Comparison of ENCODE assay signal across 11 cellular contexts in genomic region chr14:98984719-98985041, GRCh38.
DNase-seq lines count a peak whose midpoint lies in the region; ATAC-seq and TF ChIP-seq lines count a peak whose summit lies in the region.
"Had no signal": no experiment of that assay in that cellular context is flagged by ENCODE, and none has a peak within 500 bp of the region (broad histone marks: within the 10 kb centered on the region; RNA-seq: fewer than 3 reads in every experiment).

No MANE protein-coding gene starts in this region.

- ATAC-seq in naive thymus-derived CD4-positive, alpha-beta T cell: peak; percentile 96
- ATAC-seq in HG02759 (IDR thresholded peaks at IDR 0.05; ENCODE audit: unreplicated experiment) (no peak), GM18498 (IDR thresholded peaks at IDR 0.05; ENCODE audit: unreplicated experiment) (no peak)

- H3K27me3 ChIP-seq in naive thymus-derived CD4-positive, alpha-beta T cell (ENCODE audit: control insufficient read depth in 2 of 2, insufficient read depth in 2 of 2, low read length in 2 of 2): no peaks in the 10 kb centered on the region

- peaks cover 0 to 3% (median 0%) of the 10 kb centered on the region in 3 experiments for H3K9me3 ChIP-seq in naive thymus-derived CD4-positive, alpha-beta T cell (ENCODE audit: control insufficient read depth in 2 of 3, low read length in 3 of 3)

- POLR2A ChIA-PET in naive thymus-derived CD4-positive, alpha-beta T cell (lab: Charles Lee): interaction anchor here (0.6 to 3.9 kb wide), 8 partner anchors 9 to 679 kb away, joined by 3 to 21 read pairs (median 3); no protein-coding TSS in a partner anchor

- peaks cover 29 to 32% of the 10 kb centered on the region in 2 donors for H3K4me1 ChIP-seq in naive thymus-derived CD4-positive, alpha-beta T cell (ENCODE audit: control insufficient read depth in 2 of 2, insufficient read depth in 2 of 2, low read length in 2 of 2)

- peak; percentile 71 for DNase-seq in T-helper 22 cell (ENCODE audit: low read depth)
- DNase-seq in activated T-helper 1 cell treated with Interleukin-2 at 50 U/mL for 16 hours (ENCODE audit: low read depth): peak; percentile 63
- DNase-seq in naive thymus-derived CD4-positive, alpha-beta T cell: peak; percentile 27 to 76 (median 67)
- peak; percentile 12 to 36 for DNase-seq in stimulated activated CD8-positive, alpha-beta memory T cell treated with anti-CD3 and anti-CD28 coated beads, Interleukin-7, amount 100 ng/mL, for 1 hour (ENCODE audit: low read depth in 2 of 2)
- DNase-seq in nephron progenitor cell: no peak
- no peak for DNase-seq in DMS 273 (lab: John Stamatoyannopoulos, UW; ENCODE audit: unreplicated experiment)
- DNase-seq: naive B cell, NCI-H1436, Right ventricle myocardium superior had no signal

- H3K4me3 Mint-ChIP-seq in naive thymus-derived CD4-positive, alpha-beta T cell: peak overlapping the region; percentile 51 to 86 (median 78)
- H3K4me3 Mint-ChIP-seq in nephron progenitor cell: no peak overlapping the region
- H3K4me3 Mint-ChIP-seq: naive B cell had no signal

- H3K27ac ChIP-seq in naive thymus-derived CD4-positive, alpha-beta T cell (ENCODE audit: low read depth, low read length): peak overlapping the region; percentile 56

- no peaks in the 10 kb centered on the region for H3K27me3 Mint-ChIP-seq in naive thymus-derived CD4-positive, alpha-beta T cell
- H3K27me3 Mint-ChIP-seq in nephron progenitor cell (ENCODE audit: low read depth, poor library complexity): peaks cover 13% of the 10 kb centered on the region
- H3K27me3 Mint-ChIP-seq: naive B cell had no signal

- CTCF ChIA-PET in naive thymus-derived CD4-positive, alpha-beta T cell (lab: Charles Lee): interaction anchor here (0.6 to 1.6 kb wide), 6 partner anchors 12 to 218 kb away, joined by 3 to 6 read pairs (median 4); no protein-coding TSS in a partner anchor

- H3K27ac Mint-ChIP-seq in naive thymus-derived CD4-positive, alpha-beta T cell: peak overlapping the region; percentile 74 to 97 (median 94)
- no peak overlapping the region for H3K27ac Mint-ChIP-seq in nephron progenitor cell

- peaks cover 0 to 14% (median 3%) of the 10 kb centered on the region in 5 donors for H3K36me3 Mint-ChIP-seq in naive thymus-derived CD4-positive, alpha-beta T cell
- H3K36me3 Mint-ChIP-seq in nephron progenitor cell (ENCODE audit: low read depth): peaks cover 4% of the 10 kb centered on the region
- H3K36me3 Mint-ChIP-seq: naive B cell had no signal

- TF ChIP-seq CTCF in nephron progenitor cell (IDR thresholded peaks at IDR 0.05): no peak

- peak overlapping the region; percentile 17 for H3K4me3 ChIP-seq in naive thymus-derived CD4-positive, alpha-beta T cell (ENCODE audit: low read length)

- H3K36me3 ChIP-seq in naive thymus-derived CD4-positive, alpha-beta T cell (ENCODE audit: control insufficient read depth in 2 of 3, insufficient read depth in 3 of 3, low read length in 3 of 3): no peaks in the 10 kb centered on the region

- peaks cover 27 to 65% (median 48%) of the 10 kb centered on the region in 7 donors for H3K4me1 Mint-ChIP-seq in naive thymus-derived CD4-positive, alpha-beta T cell
- H3K4me1 Mint-ChIP-seq in nephron progenitor cell: no peaks in the 10 kb centered on the region
- H3K4me1 Mint-ChIP-seq: naive B cell had no signal

- peaks cover 0 to 29% (median 8%) of the 10 kb centered on the region in 11 donors for H3K9me3 Mint-ChIP-seq in naive thymus-derived CD4-positive, alpha-beta T cell
- H3K9me3 Mint-ChIP-seq in nephron progenitor cell: peaks cover 11% of the 10 kb centered on the region

- intact Hi-C loops in naive thymus-derived CD4-positive, alpha-beta T cell (cut with micrococcal nuclease): loop anchor here (1.0 to 10.0 kb wide), 8 partner anchors 10 to 847 kb away; partner anchors contain the start of gene BCL11B (in 1 of the 2)

Comparison
In these comparisons a context has a peak if more than half of its experiments do, and no peak if none do; other contexts are left out.
1. DNase-seq: peak in T-helper 22 cell (single experiment), activated T-helper 1 cell treated with Interleukin-2 at 50 U/mL for 16 hours (single experiment), naive thymus-derived CD4-positive, alpha-beta T cell (9 of 9) and stimulated activated CD8-positive, alpha-beta memory T cell treated with anti-CD3 and anti-CD28 coated beads, Interleukin-7, amount 100 ng/mL, for 1 hour (2 of 2); none in nephron progenitor cell (single experiment) and DMS 273 (single experiment).